In the genomic region with DNA sequence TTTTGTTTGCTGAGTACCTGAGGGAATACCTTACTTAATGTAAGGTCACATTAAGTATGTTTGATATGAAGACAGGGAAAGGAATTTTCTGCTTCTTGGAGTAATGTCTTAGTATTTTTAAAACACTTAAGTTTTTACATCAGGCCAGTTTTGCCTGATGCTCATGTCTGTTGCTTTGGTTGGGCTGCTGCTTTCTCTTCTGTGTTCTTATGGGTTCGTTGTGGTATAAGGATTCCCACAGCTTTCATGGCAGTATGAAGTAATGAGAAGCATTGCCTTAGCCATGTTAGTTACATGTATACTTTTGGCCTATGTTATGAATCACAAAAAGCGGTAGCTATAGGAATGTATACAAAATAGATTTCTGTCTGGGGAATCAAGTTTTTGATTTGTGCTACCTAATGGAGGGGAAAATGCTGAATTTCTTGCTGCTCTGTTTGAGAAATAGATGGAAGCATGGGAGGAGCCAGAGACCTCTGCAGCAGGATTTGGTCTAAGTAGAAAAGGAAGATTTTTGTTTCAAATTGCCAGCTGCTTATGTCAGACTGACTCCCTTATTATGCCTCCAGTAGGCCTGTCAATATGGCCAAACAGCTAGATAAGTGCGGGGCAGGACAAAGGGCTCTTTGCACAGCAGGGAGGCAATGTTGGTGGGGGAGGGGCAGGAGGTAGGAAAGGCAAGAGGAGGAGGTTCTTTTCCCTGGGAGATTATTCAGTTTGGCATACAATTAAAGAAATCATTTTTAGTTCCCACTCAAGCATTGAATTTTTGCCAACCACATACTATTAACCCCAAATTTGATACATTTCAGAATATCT, we compare ENCODE assay signal across 8 cellular contexts. TPM values are rescaled to one million over a fixed set of nuclear protein-coding genes. Genes with fewer than 3 reads are reported as not detected.
DNase-seq lines count a peak whose midpoint lies in the region; ATAC-seq lines count a peak whose summit lies in the region.

No MANE protein-coding gene starts in this region.

- 5 to 12% methylated on average over 3 of the region's 3 CpGs for WGBS in ectodermal cell, 2 experiments

- H3K4me3 ChIP-seq in H7 (ENCODE audit: insufficient read depth, low read depth, low read length) (no peak overlapping the region), ectodermal cell (ENCODE audit: insufficient read depth, low read depth, low read length) (peak overlapping the region; percentile 25), muscle layer of duodenum (ENCODE audit: low read depth in 1 of 2, low read length in 2 of 2) (peak overlapping the region in 1 of 2 donors; percentile 35)

- no peaks in the 10 kb centered on the region for H3K9me3 ChIP-seq in ectodermal cell (ENCODE audit: control insufficient read depth, low read length)
- H3K9me3 ChIP-seq in muscle layer of duodenum (ENCODE audit: control insufficient read depth in 1 of 2, low read length in 2 of 2) = no peaks in the 10 kb centered on the region

- H3K4me1 ChIP-seq in ectodermal cell (ENCODE audit: control insufficient read depth, insufficient read depth, low read length) (peaks cover 32% of the 10 kb centered on the region), muscle layer of duodenum (ENCODE audit: control insufficient read depth in 1 of 2, insufficient read depth in 2 of 2, low read length in 2 of 2) (peaks cover 36 to 83% of the 10 kb centered on the region in 2 donors)

- H3K36me3 ChIP-seq in H7 (replicated peaks; ENCODE audit: control insufficient read depth, insufficient read depth, low read length) (no peaks in the 10 kb centered on the region), ectodermal cell (ENCODE audit: control insufficient read depth, insufficient read depth, low read length) (no peaks in the 10 kb centered on the region), muscle layer of duodenum (ENCODE audit: control insufficient read depth in 1 of 2, insufficient read depth in 2 of 2, low read length in 2 of 2) (peaks cover 0 to 10% of the 10 kb centered on the region in 2 donors)

- H3K27ac ChIP-seq in ectodermal cell (ENCODE audit: insufficient read depth, low read depth, low read length, poor library complexity, severe bottlenecking) = peak overlapping the region; percentile 79
- peak overlapping the region; percentile 43 for H3K27ac ChIP-seq in muscle layer of duodenum (ENCODE audit: low read length)

- ATAC-seq in HG03196 (IDR thresholded peaks at IDR 0.05; ENCODE audit: unreplicated experiment) = no peak

- H3K27me3 ChIP-seq in H7 (ENCODE audit: control insufficient read depth, insufficient read depth, low read length) (no peaks in the 10 kb centered on the region), ectodermal cell (ENCODE audit: control insufficient read depth, insufficient read depth, low read length, poor library complexity, severe bottlenecking) (no peaks in the 10 kb centered on the region), muscle layer of duodenum (ENCODE audit: low read depth, low read length) (no peaks in the 10 kb centered on the region)

- DNase-seq in H7 (peak; percentile 72), NCI-H510A treated with DMSO at 0.1 percent for 48 hours (lab: John Stamatoyannopoulos, UW) (peak; percentile 58), HCEC 1CT (no peak), NCI-H1048 (lab: John Stamatoyannopoulos, UW) (no peak), NOMO-1 treated with DMSO at 0.1 percent for 48 hours (lab: John Stamatoyannopoulos, UW; ENCODE audit: unreplicated experiment) (no peak)

RNA-seq across cellular contexts. Expression of a gene that starts 5.2 kb away (rescaled TPM):
- 99.8 and 139 TPM in 2 replicates for total RNA-seq in H7 (2014; rRNA removed; shearing (Covaris generic))
- polyA plus RNA-seq in ectodermal cell (2013, experiment 1 of 4) = 215 TPM
- 241 TPM for polyA plus RNA-seq in ectodermal cell (2013, experiment 2 of 4)
- 208 TPM for polyA plus RNA-seq in ectodermal cell (2013, experiment 3 of 4)
- 239 TPM for polyA plus RNA-seq in ectodermal cell (2013, experiment 4 of 4)

RNA-seq across cellular contexts. Expression of a gene that starts 39.8 kb away (rescaled TPM):
- 17.4 and 22.1 TPM in 2 replicates for total RNA-seq in H7 (2014; rRNA removed; shearing (Covaris generic))
- 61.2 TPM for polyA plus RNA-seq in ectodermal cell (2013, experiment 1 of 4)
- polyA plus RNA-seq in ectodermal cell (2013, experiment 2 of 4) = 58.7 TPM
- 48.4 TPM for polyA plus RNA-seq in ectodermal cell (2013, experiment 3 of 4)
- polyA plus RNA-seq in ectodermal cell (2013, experiment 4 of 4) = 54.1 TPM

Comparison
In these comparisons a context has a peak if more than half of its experiments do, and no peak if none do; other contexts are left out.
1. DNase-seq: peak in H7 (single experiment) and NCI-H510A treated with DMSO at 0.1 percent for 48 hours (single experiment); none in HCEC 1CT (single experiment), NCI-H1048 (single experiment) and NOMO-1 treated with DMSO at 0.1 percent for 48 hours (single experiment).